ENCODE assay signal across 8 cellular contexts in the genomic region with DNA sequence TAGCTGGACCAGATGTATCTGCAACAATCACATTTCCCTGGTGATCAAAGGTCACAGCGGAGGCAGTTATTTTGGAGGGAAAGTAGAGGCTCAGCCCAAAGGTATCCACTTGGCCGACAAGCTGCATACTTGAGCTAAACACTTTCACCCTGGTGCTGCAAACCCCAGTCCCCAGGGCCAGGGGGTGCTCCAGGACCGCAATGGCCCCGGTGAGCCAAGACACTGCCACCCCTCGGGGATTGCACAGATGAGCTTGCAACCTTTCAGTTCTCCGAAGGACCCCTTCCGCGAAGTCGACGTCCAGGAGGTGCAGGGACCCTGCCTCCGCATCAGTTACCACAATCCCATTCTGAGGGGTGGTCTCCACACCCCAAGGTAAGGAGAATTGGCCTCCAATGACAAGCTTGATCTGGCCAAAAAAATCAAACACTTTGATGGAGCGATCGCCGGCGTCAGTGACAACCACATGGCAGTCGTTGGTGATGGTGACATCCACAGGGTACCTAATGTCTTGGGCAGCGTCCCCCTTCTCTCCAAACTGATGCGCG. TPM values are rescaled to one million over a fixed set of nuclear protein-coding genes. Genes with fewer than 3 reads are reported as not detected.
DNase-seq lines count a peak whose midpoint lies in the region; ATAC-seq and TF ChIP-seq lines count a peak whose summit lies in the region.

No MANE protein-coding gene starts in this region.

- no peak overlapping the region for H4K91ac ChIP-seq in H9 (ENCODE audit: insufficient read length, low read depth, low read length)

- no peak overlapping the region for H3K18ac ChIP-seq in H9 (ENCODE audit: insufficient read length, low read depth, low read length)

- H3K23ac ChIP-seq in H9 (ENCODE audit: insufficient read length, low read depth, low read length), result no peak overlapping the region

- no peak overlapping the region for H3K9ac ChIP-seq in H9 (ENCODE audit: extremely low read depth, insufficient read length, low read length)

- no peak overlapping the region for H3T11ph ChIP-seq in H9 (ENCODE audit: low read length)

- H3K14ac ChIP-seq in H9 (ENCODE audit: insufficient read depth, low read length), result no peak overlapping the region

- no peaks in the 10 kb centered on the region for H3K9me3 ChIP-seq in H9 (ENCODE audit: control insufficient read depth, low read depth, low read length)

- WGBS in H9 (ENCODE audit: extremely low coverage, insufficient read length, low lambda C conversion rate), result no CpG with 5 or more reads among the region's 19 CpGs

- no peak overlapping the region for H2BK12ac ChIP-seq in H9 (ENCODE audit: insufficient read length, low read depth, low read length)

- no peaks in the 10 kb centered on the region for H3K79me2 ChIP-seq in H9 (ENCODE audit: insufficient read depth, low read length)

- TF ChIP-seq CTCF in CD14-positive monocyte (IDR thresholded peaks at IDR 0.05) (no peak), H9 (conservative IDR thresholded peaks at IDR 0.05) (peak; percentile 66), chondrocyte (IDR thresholded peaks at IDR 0.05) (no peak)

- no peaks in the 10 kb centered on the region for H3K36me3 Mint-ChIP-seq in CD14-positive monocyte
- H3K36me3 Mint-ChIP-seq in H9 (ENCODE audit: insufficient read depth in 1 of 3, low read depth in 3 of 3), result no peaks in the 10 kb centered on the region
- H3K36me3 Mint-ChIP-seq in chondrocyte (ENCODE audit: low read depth), result no peaks in the 10 kb centered on the region
- H3K36me3 Mint-ChIP-seq in natural killer cell treated with Interleukin-12 subunit alpha and Interleukin-12 subunit beta and Interleukin-15 and Interleukin-18, amount 100 ng/mL, for 72 hours, result no peaks in the 10 kb centered on the region

- H3K27ac ChIP-seq in H9 (ENCODE audit: insufficient read length, low read depth, low read length), result no peak overlapping the region

- no peaks in the 10 kb centered on the region for H3K9me3 Mint-ChIP-seq in CD14-positive monocyte
- no peaks in the 10 kb centered on the region; a peak in 1 of 5 replicates for H3K9me3 Mint-ChIP-seq in H9
- no peaks in the 10 kb centered on the region for H3K9me3 Mint-ChIP-seq in chondrocyte (ENCODE audit: low read depth)
- H3K9me3 Mint-ChIP-seq in natural killer cell treated with Interleukin-12 subunit alpha and Interleukin-12 subunit beta and Interleukin-15 and Interleukin-18, amount 100 ng/mL, for 72 hours, result no peaks in the 10 kb centered on the region

- DNase-seq in CD14-positive monocyte (ENCODE audit: low spot score), result no peak
- DNase-seq in H9, result peak; percentile 69
- no peak for DNase-seq in chondrocyte (ENCODE audit: low spot score)
- DNase-seq in natural killer cell treated with Interleukin-12 subunit alpha and Interleukin-12 subunit beta and Interleukin-15 and Interleukin-18, amount 100 ng/mL, for 72 hours (ENCODE audit: low spot score), result no peak
- no peak for DNase-seq in T-helper 9 cell
- DNase-seq in superior temporal gyrus (ENCODE audit: extremely low spot score), result no peak

- no peak overlapping the region for H4K5ac ChIP-seq in H9 (ENCODE audit: insufficient read length, low read depth, low read length)

- H3K56ac ChIP-seq in H9 (ENCODE audit: insufficient read length, low read depth, low read length), result no peak overlapping the region

- H3K4me2 ChIP-seq in H9 (ENCODE audit: insufficient read depth, insufficient read length, low read length), result no peak overlapping the region

- peaks cover 5% of the 10 kb centered on the region for H3K23me2 ChIP-seq in H9 (ENCODE audit: insufficient read length, low read depth, low read length, poor library complexity, severe bottlenecking)

- H3K27me3 ChIP-seq in H9 (ENCODE audit: insufficient read depth, low read length), result no peaks in the 10 kb centered on the region

- H3K27ac Mint-ChIP-seq in CD14-positive monocyte (peak overlapping the region; percentile 61 to 89 (median 81)), H9 (peak overlapping the region in 1 of 3 experiments; percentile 15; a peak in 1 of 7 replicates), chondrocyte (ENCODE audit: unreplicated experiment) (peak overlapping the region; percentile 47)
- no peak overlapping the region for H3K27ac Mint-ChIP-seq in natural killer cell treated with Interleukin-12 subunit alpha and Interleukin-12 subunit beta and Interleukin-15 and Interleukin-18, amount 100 ng/mL, for 72 hours

- no peak overlapping the region for H3K4ac ChIP-seq in H9 (ENCODE audit: low read depth, low read length)

- intact Hi-C loops in CD14-positive monocyte (cut with micrococcal nuclease), result loop anchor here (5.0 to 10.0 kb wide), 4 partner anchors 127 to 967 kb away; a partner anchor contains a TSS

- no peak for ATAC-seq in natural killer cell treated with Interleukin-12 subunit alpha and Interleukin-12 subunit beta and Interleukin-15 and Interleukin-18, amount 100 ng/mL, for 72 hours
- ATAC-seq in HG02840 (IDR thresholded peaks at IDR 0.05; ENCODE audit: low FRiP score, unreplicated experiment) (no peak), HG03457 (IDR thresholded peaks at IDR 0.05; ENCODE audit: unreplicated experiment) (no peak)

- H2BK5ac ChIP-seq in H9 (ENCODE audit: insufficient read length, low read length), result no peak overlapping the region

- no peaks in the 10 kb centered on the region for H3K79me1 ChIP-seq in H9 (ENCODE audit: insufficient read depth, low read depth, low read length, poor library complexity, severe bottlenecking)

- no peak overlapping the region for H2AFZ ChIP-seq in H9 (ENCODE audit: low read length)

- H3K4me3 Mint-ChIP-seq in CD14-positive monocyte (peak overlapping the region; percentile 68 to 81), H9 (peak overlapping the region; percentile 40 to 49; a peak in 4 of 5 replicates), chondrocyte (ENCODE audit: unreplicated experiment) (peak overlapping the region; percentile 46)
- H3K4me3 Mint-ChIP-seq in natural killer cell treated with Interleukin-12 subunit alpha and Interleukin-12 subunit beta and Interleukin-15 and Interleukin-18, amount 100 ng/mL, for 72 hours, result peak overlapping the region; percentile 10

- peaks cover 0 to 4% (median 3%) of the 10 kb centered on the region in 3 donors for H3K27me3 Mint-ChIP-seq in CD14-positive monocyte (ENCODE audit: low read depth in 3 of 3)
- peaks cover 21% of the 10 kb centered on the region for H3K27me3 Mint-ChIP-seq in H9 (ENCODE audit: low read depth)
- no peaks in the 10 kb centered on the region for H3K27me3 Mint-ChIP-seq in chondrocyte (ENCODE audit: low read depth)
- H3K27me3 Mint-ChIP-seq in natural killer cell treated with Interleukin-12 subunit alpha and Interleukin-12 subunit beta and Interleukin-15 and Interleukin-18, amount 100 ng/mL, for 72 hours, result peaks cover 0 to 7% of the 10 kb centered on the region in 2 donors

- H4K8ac ChIP-seq in H9 (replicated peaks; ENCODE audit: insufficient read length, low read depth, low read length), result no peak overlapping the region

- H3K4me1 ChIP-seq in H9 (ENCODE audit: insufficient read depth, low read length), result no peaks in the 10 kb centered on the region

- H2BK20ac ChIP-seq in H9 (ENCODE audit: low read depth, low read length, poor library complexity, severe bottlenecking), result no peak overlapping the region

- no peak overlapping the region for H2BK15ac ChIP-seq in H9 (ENCODE audit: low read depth, low read length)

- no peak overlapping the region for H2AK5ac ChIP-seq in H9 (ENCODE audit: insufficient read length, low read length)

- H3K4me1 Mint-ChIP-seq in CD14-positive monocyte, result peaks cover 13% of the 10 kb centered on the region
- peaks cover 8 to 9% of the 10 kb centered on the region in 2 experiments for H3K4me1 Mint-ChIP-seq in H9
- H3K4me1 Mint-ChIP-seq in chondrocyte (ENCODE audit: low read depth), result peaks cover 11% of the 10 kb centered on the region
- peaks cover 7 to 8% of the 10 kb centered on the region in 2 donors for H3K4me1 Mint-ChIP-seq in natural killer cell treated with Interleukin-12 subunit alpha and Interleukin-12 subunit beta and Interleukin-15 and Interleukin-18, amount 100 ng/mL, for 72 hours (ENCODE audit: low read depth in 2 of 2)

- no peaks in the 10 kb centered on the region for H4K20me1 ChIP-seq in H9 (ENCODE audit: control insufficient read depth, insufficient read depth, insufficient read length)

- no peak overlapping the region for H2BK120ac ChIP-seq in H9 (ENCODE audit: low read depth, low read length, poor library complexity, severe bottlenecking)

RNA-seq across cellular contexts. Expression of a gene that starts 0.8 kb away (rescaled TPM):
- 1 to 10 TPM; 1.4 to 3.1 TPM for polyA plus RNA-seq in CD14-positive monocyte
- total RNA-seq in H9 (2021) (1.0 and 1.5 TPM in 2 replicates), chondrocyte (1.1 to 1.8 TPM (median 1.2 TPM) in 3 replicates)
- total RNA-seq in natural killer cell treated with Interleukin-12 subunit alpha and Interleukin-12 subunit beta and Interleukin-15 and Interleukin-18, amount 100 ng/mL, for 72 hours, result 1 to 10 TPM in 1 of 2 donors, under 1 TPM in 1; 0.25 to 1.3 TPM

RNA-seq across cellular contexts. Expression of a gene that starts 33.2 kb away (rescaled TPM):
- 10 to 100 TPM; 27.5 to 33.1 TPM for polyA plus RNA-seq in CD14-positive monocyte
- total RNA-seq in H9 (2021), result 13.0 and 13.3 TPM in 2 replicates
- total RNA-seq in chondrocyte, result 6.7 to 7.3 TPM (median 6.9 TPM) in 3 replicates
- total RNA-seq in natural killer cell treated with Interleukin-12 subunit alpha and Interleukin-12 subunit beta and Interleukin-15 and Interleukin-18, amount 100 ng/mL, for 72 hours, result 10 to 100 TPM; 10.2 to 14.7 TPM

RNA-seq across cellular contexts. Expression of a gene that starts 33.6 kb away (rescaled TPM):
- polyA plus RNA-seq in CD14-positive monocyte, result 10 to 100 TPM in 1 of 2 donors, 1 to 10 TPM in 1; 4.4 to 24.1 TPM
- total RNA-seq in H9 (2021) (5.2 and 5.4 TPM in 2 replicates), chondrocyte (12.4 to 13.7 TPM (median 12.7 TPM) in 3 replicates)
- total RNA-seq in natural killer cell treated with Interleukin-12 subunit alpha and Interleukin-12 subunit beta and Interleukin-15 and Interleukin-18, amount 100 ng/mL, for 72 hours, result 10 to 100 TPM in 1 of 2 donors, 1 to 10 TPM in 1; 8.1 to 10.6 TPM

Comparison
In these comparisons a context has a peak if more than half of its experiments do, and no peak if none do; other contexts are left out.
1. H3K27ac Mint-ChIP-seq: peak in CD14-positive monocyte (7 of 7) and chondrocyte (single experiment); none in natural killer cell treated with Interleukin-12 subunit alpha and Interleukin-12 subunit beta and Interleukin-15 and Interleukin-18, amount 100 ng/mL, for 72 hours (0 of 2).
2. H3K4me3 Mint-ChIP-seq: peak in every context shown above with its lines; median percentile 74 in CD14-positive monocyte; 46 in chondrocyte; 44 in H9; 10 in natural killer cell treated with Interleukin-12 subunit alpha and Interleukin-12 subunit beta and Interleukin-15 and Interleukin-18, amount 100 ng/mL, for 72 hours.